13 cellular contexts compared by ENCODE assay signal in genomic region chr4:146143888-146144287, GRCh38.
"Had no signal": no experiment of that assay in that cellular context is flagged by ENCODE, and none has a peak within 500 bp of the region (broad histone marks: within the 10 kb centered on the region; RNA-seq: fewer than 3 reads in every experiment).

No MANE protein-coding gene starts in this region.

- H3K27ac ChIP-seq: dorsolateral prefrontal cortex, hepatocyte, thyroid gland, uterus had no signal

- DNase-seq: activated CD4-positive, CD25-positive, alpha-beta regulatory T cell treated with anti-CD3 and anti-CD28 coated beads, Interleukin-2, amount 50 U/mL, for 72 hours; activated naive CD4-positive, alpha-beta T cell treated with Interleukin-2 at 50 U/mL for 16 hours; aorta; dorsolateral prefrontal cortex; mesenchymal stem cell; natural killer cell; posterior cingulate gyrus; retina; thyroid gland; uterus had no signal

- H3K4me3 ChIP-seq: dorsolateral prefrontal cortex, hepatocyte, thyroid gland, uterus had no signal

- H3K4me1 ChIP-seq: thyroid gland, uterus had no signal

- H3K9me3 ChIP-seq: thyroid gland, uterus had no signal

- H3K36me3 ChIP-seq: thyroid gland, uterus had no signal

- ATAC-seq: left lobe of liver; stimulated activated memory B cell treated with anti-CD40 and anti-IgM and Interleukin-4, amounts not matched to agents 10 μg/mL and 1 μg/mL and 100 μg/mL, for 72 hours had no signal

- H3K27me3 ChIP-seq: dorsolateral prefrontal cortex, hepatocyte, thyroid gland, uterus had no signal
